Comparison of ENCODE assay signal across 20 cellular contexts in the genomic region with DNA sequence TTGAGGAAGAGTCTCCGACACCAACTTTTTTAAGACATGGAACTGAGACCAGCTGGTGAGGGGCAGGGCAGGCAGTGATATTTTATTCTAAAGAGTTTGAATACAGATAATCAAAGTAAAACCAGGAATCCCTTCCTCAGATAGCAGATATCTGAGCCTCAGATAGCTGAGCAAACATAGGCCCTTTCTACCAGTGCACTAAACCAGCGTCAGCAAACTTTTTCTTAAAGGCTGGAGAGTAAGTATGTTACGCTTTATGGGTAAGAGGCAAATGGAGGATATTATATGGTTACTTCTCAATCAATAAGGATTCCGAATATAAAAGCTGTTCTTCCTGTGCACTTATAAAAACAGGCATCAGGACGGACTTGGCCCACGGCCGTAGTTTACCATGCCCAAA.
"Had no signal": no experiment of that assay in that cellular context is flagged by ENCODE, and none has a peak within 500 bp of the region (broad histone marks: within the 10 kb centered on the region; RNA-seq: fewer than 3 reads in every experiment).

No MANE protein-coding gene starts in this region.

- H3K27ac ChIP-seq: SJSA1, SK-N-MC had no signal

- DNase-seq: Karpas-422, KG1, MG63, NCI-H1092, NCI-H1105 treated with DMSO at 0.1 percent for 48 hours, NCI-H1417 treated with DMSO at 0.1 percent for 48 hours, NCI-H146, NCI-H1694 treated with DMSO at 0.1 percent for 48 hours, NCI-H1930, NCI-H2081, NCI-H2107, NCI-H2227 treated with DMSO at 0.1 percent for 48 hours, NCI-H524, NCI-H526 treated with DMSO at 0.1 percent for 48 hours, NCI-H748 treated with DMSO at 0.1 percent for 48 hours, Right ventricle myocardium superior, RPMI8226, SIG-M5 had no signal

- H3K27me3 ChIP-seq: MG63, SJSA1 had no signal

- H3K4me3 ChIP-seq: MG63, SJSA1, SK-N-MC had no signal

- H3K4me1 ChIP-seq: SJSA1 had no signal

- H3K9me3 ChIP-seq: SJSA1 had no signal

- H3K36me3 ChIP-seq: MG63, SJSA1 had no signal
